11 cellular contexts compared by ENCODE assay signal in the genomic region with DNA sequence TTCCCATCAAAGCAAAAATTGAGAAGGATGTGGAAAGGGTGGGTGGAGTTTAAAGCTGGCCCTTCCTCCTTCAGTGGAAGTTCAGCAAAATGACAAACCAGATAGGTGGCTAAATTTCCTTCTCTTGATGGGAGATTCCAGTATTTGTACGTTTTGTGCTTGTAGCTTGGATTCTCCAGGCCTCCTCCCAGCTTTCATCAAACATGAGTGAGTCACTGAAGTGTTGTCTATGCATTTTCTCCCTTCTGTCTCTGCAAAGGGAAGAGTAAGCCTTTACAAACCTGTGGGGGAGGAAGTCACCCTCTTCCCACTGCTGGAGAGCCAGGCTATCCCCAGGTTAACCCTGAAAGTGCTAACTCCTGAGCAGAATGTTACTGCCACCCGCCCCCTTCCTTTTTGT.
DNase-seq lines count a peak whose midpoint lies in the region; ATAC-seq lines count a peak whose summit lies in the region.
"Had no signal": no experiment of that assay in that cellular context is flagged by ENCODE, and none has a peak within 500 bp of the region (broad histone marks: within the 10 kb centered on the region; RNA-seq: fewer than 3 reads in every experiment).

No MANE protein-coding gene starts in this region.

- peaks cover 25% of the 10 kb centered on the region for H3K36me3 ChIP-seq in muscle layer of colon (ENCODE audit: insufficient read depth, low read length)
- H3K36me3 ChIP-seq in effector memory CD4-positive, alpha-beta T cell (ENCODE audit: control insufficient read depth, insufficient read depth, low read length): peaks cover 17% of the 10 kb centered on the region
- H3K36me3 ChIP-seq: gastrocnemius medialis had no signal

- H3K9me3 ChIP-seq in muscle layer of colon (ENCODE audit: low read length): no peaks in the 10 kb centered on the region
- no peaks in the 10 kb centered on the region for H3K9me3 ChIP-seq in effector memory CD4-positive, alpha-beta T cell (ENCODE audit: control insufficient read depth, low read length)
- H3K9me3 ChIP-seq: gastrocnemius medialis had no signal

- H3K27ac ChIP-seq in muscle layer of colon (ENCODE audit: low read depth, low read length): peak overlapping the region; percentile 24
- no peak overlapping the region for H3K27ac ChIP-seq in effector memory CD4-positive, alpha-beta T cell (ENCODE audit: insufficient read depth, low read length, poor library complexity, severe bottlenecking)
- H3K27ac ChIP-seq: gastrocnemius medialis had no signal

- ATAC-seq in GM21576 (IDR thresholded peaks at IDR 0.05; ENCODE audit: unreplicated experiment): no peak
- ATAC-seq: gastrocnemius medialis had no signal

- no peaks in the 10 kb centered on the region for H3K27me3 ChIP-seq in muscle layer of colon (ENCODE audit: control insufficient read depth in 1 of 2, insufficient read depth in 2 of 2, low read length in 2 of 2)
- H3K27me3 ChIP-seq in effector memory CD4-positive, alpha-beta T cell (replicated peaks; ENCODE audit: control insufficient read depth, insufficient read depth, low read length, poor library complexity, severe bottlenecking): no peaks in the 10 kb centered on the region
- H3K27me3 ChIP-seq: gastrocnemius medialis had no signal

- H3K4me1 ChIP-seq in muscle layer of colon (ENCODE audit: insufficient read depth, low read length): peaks cover 31% of the 10 kb centered on the region
- H3K4me1 ChIP-seq in effector memory CD4-positive, alpha-beta T cell (ENCODE audit: control insufficient read depth, insufficient read depth, low read length, poor library complexity, severe bottlenecking): peaks cover 22% of the 10 kb centered on the region

- DNase-seq in AG08395 (ENCODE audit: low spot score): peak; percentile 45
- peak; percentile 49 for DNase-seq in HS-5 (ENCODE audit: low read depth)
- peak; percentile 21 for DNase-seq in dedifferentiated amniotic fluid mesenchymal stem cell (ENCODE audit: extremely low spot score)
- DNase-seq in activated T-cell treated with anti-CD3 and anti-CD28 coated beads, Interleukin-2, amount 50 U/mL, for 1 hour: no peak
- DNase-seq in effector memory CD4-positive, alpha-beta T cell: no peak
- DNase-seq in NCI-H2029 treated with DMSO at 0.1 percent for 48 hours (lab: John Stamatoyannopoulos, UW): no peak
- DNase-seq: DND-41, gastrocnemius medialis, NCI-H2171 had no signal

- H3K9ac ChIP-seq in muscle layer of colon (ENCODE audit: low read length): no peak overlapping the region

- H3K4me3 ChIP-seq in muscle layer of colon (ENCODE audit: low read depth in 1 of 2, low read length in 2 of 2): no peak overlapping the region
- H3K4me3 ChIP-seq in effector memory CD4-positive, alpha-beta T cell (ENCODE audit: insufficient read depth, low read depth, low read length, poor library complexity, severe bottlenecking): no peak overlapping the region
- H3K4me3 ChIP-seq: gastrocnemius medialis had no signal

Comparison
In these comparisons a context has a peak if more than half of its experiments do, and no peak if none do; other contexts are left out.
1. DNase-seq: peak in AG08395 (single experiment), HS-5 (single experiment) and dedifferentiated amniotic fluid mesenchymal stem cell (single experiment); none in activated T-cell treated with anti-CD3 and anti-CD28 coated beads, Interleukin-2, amount 50 U/mL, for 1 hour (single experiment), effector memory CD4-positive, alpha-beta T cell (0 of 3) and NCI-H2029 treated with DMSO at 0.1 percent for 48 hours (single experiment).